12 cellular contexts compared by ENCODE assay signal in genomic region chr10:99930731-99931550, GRCh38.
A peak's percentile ranks its signal among the peaks of the same experiment; 100 is the strongest.
DNase-seq lines count a peak whose midpoint lies in the region; ATAC-seq, FAIRE-seq and TF ChIP-seq lines count a peak whose summit lies in the region.
"Had no signal": no experiment of that assay in that cellular context is flagged by ENCODE, and none has a peak within 500 bp of the region (broad histone marks: within the 10 kb centered on the region; RNA-seq: fewer than 3 reads in every experiment).

No MANE protein-coding gene starts in this region.

- H2BK20ac ChIP-seq in H1 (ENCODE audit: low read length), result no peak overlapping the region; the same call in 1 of the 2 replicates

- no peaks in the 10 kb centered on the region for H3K27me3 Mint-ChIP-seq in CD8-positive, alpha-beta T cell (ENCODE audit: low read depth)

- H3K14ac ChIP-seq in H1 (ENCODE audit: insufficient read length), result no peak overlapping the region

- TF ChIP-seq RAD21 in H1 (IDR thresholded peaks at IDR 0.05 in 1 of 2, conservative IDR thresholded peaks at IDR 0.05 in 1 of 2; ENCODE audit: low read depth in 2 of 2, low read length in 2 of 2), result no peak; a peak in 1 of 4 replicates

- H3K27ac ChIP-seq in CD8-positive, alpha-beta T cell (ENCODE audit: low read depth, low read length), result no peak overlapping the region
- H3K27ac ChIP-seq in H1 (ENCODE audit: low read depth, low read length) (peak overlapping the region; percentile 35), mucosa of rectum (ENCODE audit: low read depth in 2 of 2, low read length in 2 of 2) (peak overlapping the region; percentile 89 to 97)

- peaks cover 7% of the 10 kb centered on the region for H3K4me1 ChIP-seq in CD8-positive, alpha-beta T cell (ENCODE audit: insufficient read depth, low read length)
- H3K4me1 ChIP-seq in Loucy (ENCODE audit: insufficient read depth, low read length, poor library complexity, severe bottlenecking) (peaks cover 10% of the 10 kb centered on the region), H1 (replicated peaks in 1 of 4; ENCODE audit: control insufficient read depth in 3 of 4, insufficient read depth in 4 of 4, low read length in 3 of 4) (peaks cover 7 to 20% (median 13%) of the 10 kb centered on the region in 4 experiments; a peak in 6 of 7 replicates), mucosa of rectum (ENCODE audit: control insufficient read depth in 2 of 2, insufficient read depth in 2 of 2, low read length in 2 of 2) (peaks cover 10 to 22% of the 10 kb centered on the region in 2 donors)

- peak overlapping the region; percentile 27 for H3K4me2 ChIP-seq in Loucy (ENCODE audit: low read depth, low read length, poor library complexity, severe bottlenecking)
- peak overlapping the region; percentile 43 to 80 for H3K4me2 ChIP-seq in H1 (ENCODE audit: insufficient read depth in 1 of 2, low read depth in 2 of 2, low read length in 2 of 2)

- H3K23ac ChIP-seq in H1 (ENCODE audit: insufficient read length), result no peak overlapping the region

- no peak overlapping the region for H4K91ac ChIP-seq in H1 (replicated peaks; ENCODE audit: insufficient read length, low read length)

- ATAC-seq in CD8-positive, alpha-beta T cell, result no peak
- ATAC-seq in HG03432 (IDR thresholded peaks at IDR 0.05; ENCODE audit: unreplicated experiment), result no peak

- H2AFZ ChIP-seq in Loucy (ENCODE audit: low read length), result no peak overlapping the region
- H2AFZ ChIP-seq in H1 (ENCODE audit: low read length), result no peak overlapping the region

- intact Hi-C loops in CD8-positive, alpha-beta T cell (cut with DNase I, micrococcal nuclease), result no loop called here

- no peaks in the 10 kb centered on the region for H3K9me2 ChIP-seq in Loucy (replicated peaks; ENCODE audit: low read depth, low read length)

- no peak overlapping the region for H3K4me3 Mint-ChIP-seq in CD8-positive, alpha-beta T cell
- H3K4me3 Mint-ChIP-seq: activated naive CD4-positive, alpha-beta T cell treated with anti-CD3 and anti-CD28 coated beads, Interleukin-2, amount 10 ng/mL, durations not matched to agents 7 days and 5 days had no signal

- 0 out of 2 replicates have a peak overlapping the region, but pooled peaks have one; percentile 20 for H2BK15ac ChIP-seq in H1 (ENCODE audit: low read length)

- H2BK12ac ChIP-seq in H1 (ENCODE audit: low read depth, low read length), result peak overlapping the region; percentile 32; the same call in 1 of the 2 replicates

- no peak overlapping the region for H3K4ac ChIP-seq in H1 (replicated peaks; ENCODE audit: insufficient read length, low read depth, low read length)

- no peaks in the 10 kb centered on the region for H3K79me1 ChIP-seq in H1 (ENCODE audit: low read depth, low read length)

- DNase-seq in CD8-positive, alpha-beta T cell, result no peak
- DNase-seq in H1 (ENCODE audit: low read depth in 1 of 2, low spot score in 2 of 2) (no peak), NCI-H1436 (lab: John Stamatoyannopoulos, UW) (no peak), Ammon's horn (ENCODE audit: low spot score) (no peak)
- no peak for DNase-seq in activated effector memory CD4-positive, alpha-beta T cell treated with anti-CD3 and anti-CD28 coated beads, Interleukin-2, amount 50 U/mL, for 16 hours
- DNase-seq: activated naive CD4-positive, alpha-beta T cell treated with anti-CD3 and anti-CD28 coated beads, Interleukin-2, amount 10 ng/mL, durations not matched to agents 7 days and 5 days; MV-4-11; stimulated activated CD8-positive, alpha-beta memory T cell treated with anti-CD3 and anti-CD28 coated beads, Interleukin-4, amount 100 ng/mL, for 48 hours; T1000 had no signal

- H3K27ac Mint-ChIP-seq in CD8-positive, alpha-beta T cell, result peak overlapping the region; percentile 38
- H3K27ac Mint-ChIP-seq: activated naive CD4-positive, alpha-beta T cell treated with anti-CD3 and anti-CD28 coated beads, Interleukin-2, amount 10 ng/mL, durations not matched to agents 7 days and 5 days had no signal

- TF ChIP-seq EP300 in H1 (IDR thresholded peaks at IDR 0.05; ENCODE audit: borderline replicate concordance in 1 of 2, low read depth in 2 of 2, low read length in 2 of 2), result no peak

- H3F3A ChIP-seq in Loucy (ENCODE audit: low read depth), result no peaks in the 10 kb centered on the region

- H3K18ac ChIP-seq in H1 (ENCODE audit: extremely low read depth, low read length), result peak overlapping the region; percentile 64

- no peak overlapping the region for H4K8ac ChIP-seq in H1 (ENCODE audit: extremely low read depth, insufficient read depth, low read length)

- WGBS in H1 (ENCODE audit: extremely low coverage in 1 of 2, insufficient coverage in 1 of 2, insufficient read length in 1 of 2, insufficient replicate concordance in 2 of 2, low coverage in 1 of 2, low lambda C conversion rate in 2 of 2, missing lambda C conversion rate in 1 of 2), 2 experiments, result 71% methylated on average over 9 of the region's 9 CpGs; no CpG with 5 or more reads in 1 of the 2 experiments

- H3K9me3 Mint-ChIP-seq in CD8-positive, alpha-beta T cell, result no peaks in the 10 kb centered on the region
- H3K9me3 Mint-ChIP-seq: activated naive CD4-positive, alpha-beta T cell treated with anti-CD3 and anti-CD28 coated beads, Interleukin-2, amount 10 ng/mL, durations not matched to agents 7 days and 5 days had no signal

- H3K4me1 Mint-ChIP-seq in CD8-positive, alpha-beta T cell (ENCODE audit: low read depth), result peaks cover 10% of the 10 kb centered on the region

- H3K56ac ChIP-seq in H1 (replicated peaks; ENCODE audit: insufficient read length, low read depth, low read length), result no peak overlapping the region

- no peak for TF ChIP-seq POLR2A in H1 (IDR thresholded peaks at IDR 0.05; ENCODE audit: control extremely low read depth in 1 of 2, low read depth in 2 of 2, low read length in 2 of 2)

- peaks cover 3% of the 10 kb centered on the region for H3K36me3 Mint-ChIP-seq in CD8-positive, alpha-beta T cell
- H3K36me3 Mint-ChIP-seq: activated naive CD4-positive, alpha-beta T cell treated with anti-CD3 and anti-CD28 coated beads, Interleukin-2, amount 10 ng/mL, durations not matched to agents 7 days and 5 days had no signal

- no peaks in the 10 kb centered on the region for H3K23me2 ChIP-seq in H1 (ENCODE audit: low read depth, low read length)

- no peak for FAIRE-seq in H1 (lab: Jason Lieb, UNC)

- no peaks in the 10 kb centered on the region for H3K79me2 ChIP-seq in Loucy (ENCODE audit: insufficient read depth, low read length)
- no peaks in the 10 kb centered on the region for H3K79me2 ChIP-seq in H1 (ENCODE audit: control insufficient read depth in 1 of 2, insufficient read depth in 2 of 2, low read length in 2 of 2)

- no peak overlapping the region; the same call in 1 of the 2 replicates for H2AK5ac ChIP-seq in H1 (ENCODE audit: low read depth, low read length)

- no peaks in the 10 kb centered on the region for H3K36me3 ChIP-seq in CD8-positive, alpha-beta T cell (ENCODE audit: insufficient read depth, low read length)
- no peaks in the 10 kb centered on the region for H3K36me3 ChIP-seq in Loucy (ENCODE audit: insufficient read depth, low read length)
- H3K36me3 ChIP-seq in H1 (ENCODE audit: control insufficient read depth in 2 of 4, insufficient read depth in 4 of 4, low read length in 3 of 4), result no peaks in the 10 kb centered on the region
- H3K36me3 ChIP-seq in mucosa of rectum (ENCODE audit: control insufficient read depth in 2 of 2, insufficient read depth in 2 of 2, low read length in 2 of 2), result no peaks in the 10 kb centered on the region

- peak overlapping the region; percentile 19; the same call in 1 of the 2 replicates for H2BK5ac ChIP-seq in H1 (ENCODE audit: low read depth, low read length)

- no peak for TF ChIP-seq CTCF in CD8-positive, alpha-beta T cell (IDR thresholded peaks at IDR 0.05)
- TF ChIP-seq CTCF in Loucy (conservative IDR thresholded peaks at IDR 0.05; ENCODE audit: low read length) (no peak), H1 (IDR thresholded peaks at IDR 0.05; ENCODE audit: control extremely low read depth in 1 of 3, insufficient read depth in 1 of 3, low read depth in 1 of 3, low read length in 3 of 3) (no peak)

- H3K9ac ChIP-seq in Loucy (ENCODE audit: low read depth, low read length, poor library complexity, severe bottlenecking) (no peak overlapping the region), H1 (replicated peaks in 1 of 4; ENCODE audit: extremely low read depth in 1 of 4, low read depth in 3 of 4, low read length in 3 of 4) (peak overlapping the region in 1 of 4 experiments; percentile 20; a peak in 2 of 7 replicates), mucosa of rectum (ENCODE audit: low read depth in 1 of 2, low read length in 2 of 2) (peak overlapping the region; percentile 74 to 95)

- H4K20me1 ChIP-seq in Loucy (ENCODE audit: insufficient read depth, low read length, poor library complexity, severe bottlenecking), result no peaks in the 10 kb centered on the region
- H4K20me1 ChIP-seq in H1 (replicated peaks in 1 of 2; ENCODE audit: control insufficient read depth in 1 of 2, insufficient read depth in 2 of 2, low read length in 2 of 2), result no peaks in the 10 kb centered on the region

- H4K5ac ChIP-seq in H1 (ENCODE audit: insufficient read length, low read depth, low read length), result peak overlapping the region; percentile 21

- no peaks in the 10 kb centered on the region for H3K27me3 ChIP-seq in CD8-positive, alpha-beta T cell (ENCODE audit: insufficient read depth, low read length)
- H3K27me3 ChIP-seq in Loucy (ENCODE audit: insufficient read depth, low read length, poor library complexity, severe bottlenecking) (no peaks in the 10 kb centered on the region), H1 (replicated peaks in 1 of 4; ENCODE audit: control insufficient read depth in 3 of 4, extremely low read depth in 1 of 4, insufficient read depth in 3 of 4, low read length in 3 of 4) (no peaks in the 10 kb centered on the region), mucosa of rectum (ENCODE audit: control insufficient read depth in 2 of 2, insufficient read depth in 2 of 2, low read length in 2 of 2) (no peaks in the 10 kb centered on the region)

- no peaks in the 10 kb centered on the region for H3K9me3 ChIP-seq in CD8-positive, alpha-beta T cell (ENCODE audit: low read length)
- H3K9me3 ChIP-seq in Loucy (ENCODE audit: insufficient read depth, low read depth, low read length), result no peaks in the 10 kb centered on the region
- no peaks in the 10 kb centered on the region for H3K9me3 ChIP-seq in H1 (ENCODE audit: insufficient read depth in 2 of 2, low read depth in 1 of 2, low read length in 1 of 2)
- no peaks in the 10 kb centered on the region for H3K9me3 ChIP-seq in mucosa of rectum (ENCODE audit: control insufficient read depth in 2 of 2, low read length in 2 of 2)

- CTCF ChIA-PET in CD8-positive, alpha-beta T cell (lab: Charles Lee), result interaction anchor here (0.9 to 1.3 kb wide), 3 partner anchors 25 to 115 kb away, joined by 3 to 4 read pairs (median 3); no protein-coding TSS in a partner anchor
- CTCF ChIA-PET in H1 (lab: Charles Lee; ENCODE audit: partially characterized antibody), result interaction anchor here (0.6 to 2.1 kb wide), 10 partner anchors 10 to 309 kb away, joined by 3 to 9 read pairs (median 4); no protein-coding TSS in a partner anchor

- no peak overlapping the region for H3K4me3 ChIP-seq in CD8-positive, alpha-beta T cell (ENCODE audit: low read depth, low read length)
- H3K4me3 ChIP-seq in Loucy (ENCODE audit: low read length, poor library complexity, severe bottlenecking) (no peak overlapping the region), H1 (ENCODE audit: extremely low read depth in 1 of 4, insufficient read depth in 2 of 4, low read depth in 3 of 4, low read length in 4 of 4) (peak overlapping the region in 2 of 4 experiments; percentile 5 to 18; a peak in 2 of 8 replicates), mucosa of rectum (ENCODE audit: low read length in 2 of 2) (peak overlapping the region; percentile 75 to 89)

- POLR2A ChIA-PET in CD8-positive, alpha-beta T cell (lab: Charles Lee), result no interaction called here
- POLR2A ChIA-PET in H1 (lab: Charles Lee; ENCODE audit: partially characterized antibody), result interaction anchor here (1.0 to 3.2 kb wide), 7 partner anchors 9 to 57 kb away, joined by 3 to 18 read pairs (median 5); no protein-coding TSS in a partner anchor

- H2BK120ac ChIP-seq in H1 (replicated peaks; ENCODE audit: low read depth, low read length), result peak overlapping the region; percentile 10

Comparison
In these comparisons a context has a peak if more than half of its experiments do, and no peak if none do; other contexts are left out.
1. H3K4me3 ChIP-seq: peak in mucosa of rectum (2 of 2); none in CD8-positive, alpha-beta T cell (single experiment) and Loucy (single experiment).